13 cellular contexts compared by ENCODE assay signal in genomic region chr10:132429281-132430230, GRCh38. TPM values are rescaled to one million over a fixed set of nuclear protein-coding genes. Genes with fewer than 3 reads are reported as not detected.
A peak's percentile ranks its signal among the peaks of the same experiment; 100 is the strongest.
DNase-seq lines count a peak whose midpoint lies in the region; ATAC-seq and TF ChIP-seq lines count a peak whose summit lies in the region.
"Had no signal": no experiment of that assay in that cellular context is flagged by ENCODE, and none has a peak within 500 bp of the region (broad histone marks: within the 10 kb centered on the region; RNA-seq: fewer than 3 reads in every experiment).

No MANE protein-coding gene starts in this region.

- no peaks in the 10 kb centered on the region for H3K9me3 ChIP-seq in sigmoid colon
- H3K9me3 ChIP-seq: gastrocnemius medialis had no signal

- TF ChIP-seq EP300 in sigmoid colon (IDR thresholded peaks at IDR 0.05), result no peak

- no peaks in the 10 kb centered on the region for H3K27me3 ChIP-seq in sigmoid colon
- H3K27me3 ChIP-seq: gastrocnemius medialis had no signal

- intact Hi-C loops in sigmoid colon (cut with DNase I), result no loop called here

- no peak overlapping the region for H3K4me3 ChIP-seq in sigmoid colon
- H3K4me3 ChIP-seq: gastrocnemius medialis had no signal

- ATAC-seq in HG03571 (IDR thresholded peaks at IDR 0.05; ENCODE audit: unreplicated experiment), result no peak
- ATAC-seq: gastrocnemius medialis, T-helper 17 cell had no signal

- no peak for TF ChIP-seq POLR2A in sigmoid colon (IDR thresholded peaks at IDR 0.05)

- peak overlapping the region; percentile 39 to 96 (median 74) for H3K27ac Mint-ChIP-seq in brain
- no peak overlapping the region for H3K27ac Mint-ChIP-seq in activated naive CD4-positive, alpha-beta T cell treated with anti-CD3 and anti-CD28 coated beads, Interleukin-2, amount 10 ng/mL, durations not matched to agents 7 days and 5 days
- H3K27ac Mint-ChIP-seq: activated CD4-positive, alpha-beta memory T cell treated with anti-CD3 and anti-CD28 coated beads, Interleukin-2, amount 10 ng/mL, durations not matched to agents 7 days and 5 days; T-helper 17 cell had no signal

- peak; percentile 17 for DNase-seq in DMS 273 (lab: John Stamatoyannopoulos, UW; ENCODE audit: unreplicated experiment)
- no peak for DNase-seq in DMS 273 treated with DMSO at 0.1 percent for 48 hours (lab: John Stamatoyannopoulos, UW)
- DNase-seq in NCI-H1105 (lab: John Stamatoyannopoulos, UW), result peak; percentile 63
- DNase-seq in nucleus accumbens (lab: John Stamatoyannopoulos, UW), result peak in 36 of 56 donors; percentile 26 to 86 (median 56)
- no peak for DNase-seq in sigmoid colon
- DNase-seq in activated naive CD4-positive, alpha-beta T cell treated with anti-CD3 and anti-CD28 coated beads, Interleukin-2, amount 10 ng/mL, durations not matched to agents 7 days and 5 days, result no peak
- DNase-seq: activated CD4-positive, alpha-beta memory T cell treated with anti-CD3 and anti-CD28 coated beads, Interleukin-2, amount 10 ng/mL, durations not matched to agents 7 days and 5 days; gastrocnemius medialis; kidney glomerular epithelial cell; T-helper 17 cell had no signal

- 12 to 44% methylated on average over 18 of the region's 18 CpGs for WGBS in sigmoid colon, 2 donors

- H3K9me3 Mint-ChIP-seq in brain, result no peaks in the 10 kb centered on the region
- H3K9me3 Mint-ChIP-seq in activated naive CD4-positive, alpha-beta T cell treated with anti-CD3 and anti-CD28 coated beads, Interleukin-2, amount 10 ng/mL, durations not matched to agents 7 days and 5 days, result no peaks in the 10 kb centered on the region

- no peak overlapping the region for H3K27ac ChIP-seq in sigmoid colon
- H3K27ac ChIP-seq: 22Rv1, gastrocnemius medialis had no signal

- H3K36me3 Mint-ChIP-seq in brain, result no peaks in the 10 kb centered on the region
- no peaks in the 10 kb centered on the region for H3K36me3 Mint-ChIP-seq in activated naive CD4-positive, alpha-beta T cell treated with anti-CD3 and anti-CD28 coated beads, Interleukin-2, amount 10 ng/mL, durations not matched to agents 7 days and 5 days

- no peaks in the 10 kb centered on the region for H3K36me3 ChIP-seq in sigmoid colon
- H3K36me3 ChIP-seq: gastrocnemius medialis had no signal

- H3K4me1 ChIP-seq in sigmoid colon, result peaks cover 0 to 7% (median 0%) of the 10 kb centered on the region in 4 donors
- H3K4me1 ChIP-seq: gastrocnemius medialis had no signal

- TF ChIP-seq CTCF in brain (conservative IDR thresholded peaks at IDR 0.05), result no peak
- no peak for TF ChIP-seq CTCF in sigmoid colon (IDR thresholded peaks at IDR 0.05)

- peak overlapping the region in 3 of 5 experiments; percentile 5 to 18 (median 6) for H3K4me3 Mint-ChIP-seq in brain
- H3K4me3 Mint-ChIP-seq in activated naive CD4-positive, alpha-beta T cell treated with anti-CD3 and anti-CD28 coated beads, Interleukin-2, amount 10 ng/mL, durations not matched to agents 7 days and 5 days, result no peak overlapping the region
- H3K4me3 Mint-ChIP-seq: activated CD4-positive, alpha-beta memory T cell treated with anti-CD3 and anti-CD28 coated beads, Interleukin-2, amount 10 ng/mL, durations not matched to agents 7 days and 5 days; T-helper 17 cell had no signal

- peaks cover 43% of the 10 kb centered on the region for H3K4me1 Mint-ChIP-seq in brain
- H3K4me1 Mint-ChIP-seq in activated naive CD4-positive, alpha-beta T cell treated with anti-CD3 and anti-CD28 coated beads, Interleukin-2, amount 10 ng/mL, durations not matched to agents 7 days and 5 days, result peaks cover 5% of the 10 kb centered on the region

- CTCF ChIA-PET in activated naive CD4-positive, alpha-beta T cell treated with anti-CD3 and anti-CD28 coated beads, Interleukin-2, amount 10 ng/mL, durations not matched to agents 7 days and 5 days (lab: Charles Lee), result interaction anchor here (1.7 kb wide), 1 partner anchor 14 kb away, joined by 3 read pairs; no protein-coding TSS in a partner anchor

- H3K27me3 Mint-ChIP-seq in brain, result peaks cover 6% of the 10 kb centered on the region
- no peaks in the 10 kb centered on the region for H3K27me3 Mint-ChIP-seq in activated naive CD4-positive, alpha-beta T cell treated with anti-CD3 and anti-CD28 coated beads, Interleukin-2, amount 10 ng/mL, durations not matched to agents 7 days and 5 days
- H3K27me3 Mint-ChIP-seq: activated CD4-positive, alpha-beta memory T cell treated with anti-CD3 and anti-CD28 coated beads, Interleukin-2, amount 10 ng/mL, durations not matched to agents 7 days and 5 days; T-helper 17 cell had no signal

RNA-seq across cellular contexts. Expression of gene PWWP2B, which starts 32.6 kb away (rescaled TPM):
- polyA plus RNA-seq in brain (ENCODE audit: insufficient read depth, low read depth, low replicate concordance) (16.0 TPM), sigmoid colon (10 to 100 TPM; 27.0 to 50.8 (median 28.2) TPM)
- 10 to 100 TPM in 1 of 4 donors, 1 to 10 TPM in 3; 7.7 to 10.2 (median 9.3) TPM for total RNA-seq in sigmoid colon

Comparison
In these comparisons a context has a peak if more than half of its experiments do, and no peak if none do; other contexts are left out.
1. DNase-seq: peak in DMS 273 (single experiment), NCI-H1105 (single experiment) and nucleus accumbens (36 of 56); none in DMS 273 treated with DMSO at 0.1 percent for 48 hours (single experiment), sigmoid colon (single experiment) and activated naive CD4-positive, alpha-beta T cell treated with anti-CD3 and anti-CD28 coated beads, Interleukin-2, amount 10 ng/mL, durations not matched to agents 7 days and 5 days (single experiment).